ENCODE assay signal across 22 cellular contexts in genomic region chr20:35007891-35008290, GRCh38. TPM values are rescaled to one million over a fixed set of nuclear protein-coding genes. Genes with fewer than 3 reads are reported as not detected.
DNase-seq lines count a peak whose midpoint lies in the region; ATAC-seq lines count a peak whose summit lies in the region.
"Had no signal": no experiment of that assay in that cellular context is flagged by ENCODE, and none has a peak within 500 bp of the region (broad histone marks: within the 10 kb centered on the region; RNA-seq: fewer than 3 reads in every experiment).

No MANE protein-coding gene starts in this region.

- H3K4me3 Mint-ChIP-seq in activated T-helper 17 cell treated with anti-CD3 and anti-CD28 coated beads, Interleukin-2, amount 50 U/mL, for 72 hours, result no peak overlapping the region
- H3K4me3 Mint-ChIP-seq: activated CD4-positive, alpha-beta memory T cell treated with anti-CD3 and anti-CD28 coated beads for 36 hours; activated T-cell treated with anti-CD3 and anti-CD28 coated beads, Interleukin-2, amount 50 U/mL, for 4 hours; stimulated activated memory B cell treated with anti-CD40 and anti-IgM and Interleukin-4, amounts not matched to agents 10 μg/mL and 1 μg/mL and 100 μg/mL, for 72 hours had no signal

- no peaks in the 10 kb centered on the region for H3K27me3 ChIP-seq in subcutaneous abdominal adipose tissue (ENCODE audit: control insufficient read depth in 5 of 5, insufficient read depth in 4 of 5, low read length in 5 of 5)
- H3K27me3 ChIP-seq: esophagus squamous epithelium, SJCRH30, upper lobe of left lung had no signal

- no peak for ATAC-seq in activated CD4-positive, CD25-positive, alpha-beta regulatory T cell treated with anti-CD3 and anti-CD28 coated beads, Interleukin-2, amount 50 U/mL, for 24 hours
- no peak for ATAC-seq in activated T-helper 17 cell treated with anti-CD3 and anti-CD28 coated beads, Interleukin-2, amount 50 U/mL, for 72 hours (replicated peaks)
- ATAC-seq in left lobe of liver (no peak), GM21717 (IDR thresholded peaks at IDR 0.05; ENCODE audit: unreplicated experiment) (no peak)
- ATAC-seq: activated T-cell treated with anti-CD3 and anti-CD28 coated beads, Interleukin-2, amount 50 U/mL, for 4 hours; stimulated activated memory B cell treated with anti-CD40 and anti-IgM and Interleukin-4, amounts not matched to agents 10 μg/mL and 1 μg/mL and 100 μg/mL, for 72 hours had no signal

- peaks cover 0 to 95% (median 89%) of the 10 kb centered on the region in 5 donors for H3K36me3 ChIP-seq in subcutaneous abdominal adipose tissue (ENCODE audit: control insufficient read depth in 5 of 5, insufficient read depth in 5 of 5, low read length in 5 of 5)

- H3K27me3 Mint-ChIP-seq in activated T-helper 17 cell treated with anti-CD3 and anti-CD28 coated beads, Interleukin-2, amount 50 U/mL, for 72 hours, result no peaks in the 10 kb centered on the region
- H3K27me3 Mint-ChIP-seq: activated CD4-positive, alpha-beta memory T cell treated with anti-CD3 and anti-CD28 coated beads for 36 hours; stimulated activated memory B cell treated with anti-CD40 and anti-IgM and Interleukin-4, amounts not matched to agents 10 μg/mL and 1 μg/mL and 100 μg/mL, for 72 hours had no signal

- H3K4me3 ChIP-seq in subcutaneous abdominal adipose tissue (ENCODE audit: low read depth in 1 of 5, low read length in 5 of 5), result no peak overlapping the region
- H3K4me3 ChIP-seq: esophagus squamous epithelium, SJCRH30, upper lobe of left lung had no signal

- no peaks in the 10 kb centered on the region for H3K9me3 Mint-ChIP-seq in activated T-helper 17 cell treated with anti-CD3 and anti-CD28 coated beads, Interleukin-2, amount 50 U/mL, for 72 hours
- H3K9me3 Mint-ChIP-seq: activated CD4-positive, alpha-beta memory T cell treated with anti-CD3 and anti-CD28 coated beads for 36 hours; activated T-cell treated with anti-CD3 and anti-CD28 coated beads, Interleukin-2, amount 50 U/mL, for 4 hours; stimulated activated memory B cell treated with anti-CD40 and anti-IgM and Interleukin-4, amounts not matched to agents 10 μg/mL and 1 μg/mL and 100 μg/mL, for 72 hours had no signal

- no peaks in the 10 kb centered on the region for H3K9me3 ChIP-seq in subcutaneous abdominal adipose tissue (ENCODE audit: control insufficient read depth in 5 of 5, low read length in 5 of 5)
- H3K9me3 ChIP-seq: esophagus squamous epithelium, SJCRH30, upper lobe of left lung had no signal

- peak overlapping the region; percentile 46 for H3K27ac ChIP-seq in subcutaneous abdominal adipose tissue (ENCODE audit: low read depth, low read length)
- H3K27ac ChIP-seq: esophagus squamous epithelium, SJCRH30, upper lobe of left lung had no signal

- H3K36me3 Mint-ChIP-seq in activated T-helper 17 cell treated with anti-CD3 and anti-CD28 coated beads, Interleukin-2, amount 50 U/mL, for 72 hours (ENCODE audit: low read depth), result peaks cover 92% of the 10 kb centered on the region

- DNase-seq in activated CD4-positive, CD25-positive, alpha-beta regulatory T cell treated with anti-CD3 and anti-CD28 coated beads, Interleukin-2, amount 50 U/mL, for 72 hours, result peak; percentile 9
- DNase-seq in left lobe of liver (ENCODE audit: low spot score) (peak; percentile 40), KG1 (lab: John Stamatoyannopoulos, UW) (no peak)
- no peak for DNase-seq in stimulated activated CD4-positive, alpha-beta T cell treated with anti-CD3 and anti-CD28 coated beads, Interleukin-12 subunit alpha, Interleukin-12 subunit beta, amount 100 ng/mL, for 4 hours
- DNase-seq: 8988T; activated CD4-positive, alpha-beta memory T cell treated with anti-CD3 and anti-CD28 coated beads for 36 hours; activated T-cell treated with anti-CD3 and anti-CD28 coated beads, Interleukin-2, amount 50 U/mL, for 4 hours; central memory CD4-positive, alpha-beta T cell; DMS 273 treated with DMSO at 0.1 percent for 48 hours; effector CD8-positive, alpha-beta T cell; esophagus squamous epithelium; MM.1S; NCI-H774; retina had no signal

- no peak overlapping the region for H3K9ac ChIP-seq in subcutaneous abdominal adipose tissue (ENCODE audit: low read length in 5 of 5)

- no peaks in the 10 kb centered on the region for H3K4me1 Mint-ChIP-seq in activated T-helper 17 cell treated with anti-CD3 and anti-CD28 coated beads, Interleukin-2, amount 50 U/mL, for 72 hours
- H3K4me1 Mint-ChIP-seq: stimulated activated memory B cell treated with anti-CD40 and anti-IgM and Interleukin-4, amounts not matched to agents 10 μg/mL and 1 μg/mL and 100 μg/mL, for 72 hours had no signal

- H3K4me1 ChIP-seq in subcutaneous abdominal adipose tissue (ENCODE audit: control insufficient read depth in 5 of 5, insufficient read depth in 5 of 5, low read length in 5 of 5), result peaks cover 11 to 57% (median 49%) of the 10 kb centered on the region in 5 donors
- H3K4me1 ChIP-seq: SJCRH30 had no signal

- H3K27ac Mint-ChIP-seq in activated T-helper 17 cell treated with anti-CD3 and anti-CD28 coated beads, Interleukin-2, amount 50 U/mL, for 72 hours, result peak overlapping the region; percentile 66
- H3K27ac Mint-ChIP-seq: activated CD4-positive, alpha-beta memory T cell treated with anti-CD3 and anti-CD28 coated beads for 36 hours; stimulated activated memory B cell treated with anti-CD40 and anti-IgM and Interleukin-4, amounts not matched to agents 10 μg/mL and 1 μg/mL and 100 μg/mL, for 72 hours had no signal

RNA-seq across cellular contexts. Expression of gene MYH7B, which starts 52.2 kb away (rescaled TPM):
- under 1 TPM; 0.24 to 0.29 TPM for total RNA-seq in activated T-helper 17 cell treated with anti-CD3 and anti-CD28 coated beads, Interleukin-2, amount 50 U/mL, for 72 hours
- total RNA-seq in left lobe of liver, result 0.45 TPM
- total RNA-seq: H4 had no signal

RNA-seq across cellular contexts. Expression of gene GSS, which starts 52.3 kb away (rescaled TPM):
- 10 to 100 TPM; 54.7 to 57.4 TPM for total RNA-seq in activated T-helper 17 cell treated with anti-CD3 and anti-CD28 coated beads, Interleukin-2, amount 50 U/mL, for 72 hours
- total RNA-seq in left lobe of liver, result 29.2 TPM

Comparison
In these comparisons a context has a peak if more than half of its experiments do, and no peak if none do; other contexts are left out.
1. DNase-seq: peak in activated CD4-positive, CD25-positive, alpha-beta regulatory T cell treated with anti-CD3 and anti-CD28 coated beads, Interleukin-2, amount 50 U/mL, for 72 hours (single experiment) and left lobe of liver (single experiment); none in stimulated activated CD4-positive, alpha-beta T cell treated with anti-CD3 and anti-CD28 coated beads, Interleukin-12 subunit alpha, Interleukin-12 subunit beta, amount 100 ng/mL, for 4 hours (single experiment) and KG1 (single experiment).